1 cellular context compared by ENCODE assay signal in genomic region chr9:96646081-96646991, GRCh38.
TF ChIP-seq lines count a peak whose summit lies in the region.

No MANE protein-coding gene starts in this region.

TF ChIP-seq in HepG2, 621 proteins besides CTCF, POLR2A, EP300 and RAD21 (continued from another document):
- TF ChIP-seq ZNF766 (CRISPR knock-in tag; IDR thresholded peaks at IDR 0.05; ENCODE audit: borderline replicate concordance) (no peak), KDM5B (CRISPR knock-in tag; IDR thresholded peaks at IDR 0.05; ENCODE audit: borderline replicate concordance) (no peak), TCF12 (IDR thresholded peaks at IDR 0.05) (no peak), TCF12 (CRISPR knock-in tag; IDR thresholded peaks at IDR 0.05) (no peak), ZNF331 (CRISPR knock-in tag; IDR thresholded peaks at IDR 0.05) (no peak), POLR2AphosphoS5 (IDR thresholded peaks at IDR 0.05; ENCODE audit: low read depth, low read length) (no peak), ZSCAN29 (CRISPR knock-in tag; conservative IDR thresholded peaks at IDR 0.05) (no peak), ZNF318 (CRISPR knock-in tag; IDR thresholded peaks at IDR 0.05) (no peak), ZXDC (CRISPR knock-in tag; IDR thresholded peaks at IDR 0.05) (no peak), ZNF800 (CRISPR knock-in tag; IDR thresholded peaks at IDR 0.05) (no peak), ZKSCAN8 (CRISPR knock-in tag; IDR thresholded peaks at IDR 0.05; ENCODE audit: borderline replicate concordance) (no peak), TRIM24 (CRISPR knock-in tag; IDR thresholded peaks at IDR 0.05) (no peak), SNAI1 (CRISPR knock-in tag; IDR thresholded peaks at IDR 0.05; ENCODE audit: borderline replicate concordance) (no peak), PATZ1 (CRISPR knock-in tag; IDR thresholded peaks at IDR 0.05) (no peak), ZBTB2 (CRISPR knock-in tag; IDR thresholded peaks at IDR 0.05; ENCODE audit: low read depth) (no peak)
- TF ChIP-seq, protein P1, sequence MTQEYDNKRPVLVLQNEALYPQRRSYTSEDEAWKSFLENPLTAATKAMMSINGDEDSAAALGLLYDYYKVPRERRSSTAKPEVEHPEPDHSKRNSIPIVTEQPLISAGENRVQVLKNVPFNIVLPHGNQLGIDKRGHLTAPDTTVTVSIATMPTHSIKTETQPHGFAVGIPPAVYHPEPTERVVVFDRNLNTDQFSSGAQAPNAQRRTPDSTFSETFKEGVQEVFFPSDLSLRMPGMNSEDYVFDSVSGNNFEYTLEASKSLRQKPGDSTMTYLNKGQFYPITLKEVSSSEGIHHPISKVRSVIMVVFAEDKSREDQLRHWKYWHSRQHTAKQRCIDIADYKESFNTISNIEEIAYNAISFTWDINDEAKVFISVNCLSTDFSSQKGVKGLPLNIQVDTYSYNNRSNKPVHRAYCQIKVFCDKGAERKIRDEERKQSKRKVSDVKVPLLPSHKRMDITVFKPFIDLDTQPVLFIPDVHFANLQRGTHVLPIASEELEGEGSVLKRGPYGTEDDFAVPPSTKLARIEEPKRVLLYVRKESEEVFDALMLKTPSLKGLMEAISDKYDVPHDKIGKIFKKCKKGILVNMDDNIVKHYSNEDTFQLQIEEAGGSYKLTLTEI (CRISPR knock-in tag; conservative IDR thresholded peaks at IDR 0.05), result no peak
